ENCODE assay signal across 16 cellular contexts in genomic region chr7:78734626-78735025, GRCh38.
DNase-seq lines count a peak whose midpoint lies in the region; ATAC-seq lines count a peak whose summit lies in the region.
"Had no signal": no experiment of that assay in that cellular context is flagged by ENCODE, and none has a peak within 500 bp of the region (broad histone marks: within the 10 kb centered on the region; RNA-seq: fewer than 3 reads in every experiment).

No MANE protein-coding gene starts in this region.

- ATAC-seq in GM18511 (IDR thresholded peaks at IDR 0.05; ENCODE audit: unreplicated experiment) (peak; percentile 81), HG02610 (IDR thresholded peaks at IDR 0.05; ENCODE audit: unreplicated experiment) (peak; percentile 82), HG03139 (IDR thresholded peaks at IDR 0.05; ENCODE audit: unreplicated experiment) (no peak), HG03175 (IDR thresholded peaks at IDR 0.05; ENCODE audit: unreplicated experiment) (no peak)
- ATAC-seq: left ventricle myocardium superior had no signal

- DNase-seq in amniotic epithelial cell (ENCODE audit: low read depth) (peak; percentile 11), myocyte (ENCODE audit: low read depth) (peak; percentile 88), COR-L47 (lab: John Stamatoyannopoulos, UW) (no peak), activated gamma-delta T cell treated with Interleukin-2 at 50 U/mL for 16 hours (no peak)
- DNase-seq: activated CD4-positive, alpha-beta T cell treated with anti-CD3 and anti-CD28 coated beads for 48 hours; activated naive CD4-positive, alpha-beta T cell treated with anti-CD3 and anti-CD28 coated beads, Interleukin-2, amount 50 U/mL, for 16 hours; dermis blood vessel endothelial cell; Kasumi-1; left ventricle myocardium superior; NCI-H146; NCI-H226; SIG-M5 had no signal

Comparison
In these comparisons a context has a peak if more than half of its experiments do, and no peak if none do; other contexts are left out.
1. ATAC-seq: peak in GM18511 (single experiment) and HG02610 (single experiment); none in HG03139 (single experiment) and HG03175 (single experiment).
2. DNase-seq: peak in amniotic epithelial cell (single experiment) and myocyte (single experiment); none in COR-L47 (single experiment) and activated gamma-delta T cell treated with Interleukin-2 at 50 U/mL for 16 hours (single experiment).